19 cellular contexts compared by ENCODE assay signal in the genomic region with DNA sequence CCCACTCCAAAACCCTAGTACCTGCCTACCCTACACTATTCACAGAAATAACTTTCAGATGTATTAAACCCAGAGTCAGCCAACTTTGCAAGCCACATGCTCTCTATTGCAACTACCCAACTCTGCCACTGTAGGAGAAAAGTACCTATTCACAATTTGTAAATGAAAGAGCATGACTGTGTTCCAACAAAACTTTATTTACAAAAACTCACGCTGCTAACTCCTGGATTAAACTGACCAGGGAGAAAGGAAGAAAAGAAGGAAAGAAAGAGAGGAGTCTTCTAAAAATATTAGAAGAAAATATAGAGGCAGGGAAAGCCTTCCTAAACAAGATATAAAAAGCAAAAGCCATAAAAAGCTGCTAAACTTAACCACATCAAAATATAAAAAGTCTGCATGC. TPM values are rescaled to one million over a fixed set of nuclear protein-coding genes. Genes with fewer than 3 reads are reported as not detected.
DNase-seq lines count a peak whose midpoint lies in the region; ATAC-seq, FAIRE-seq and TF ChIP-seq lines count a peak whose summit lies in the region.
"Had no signal": no experiment of that assay in that cellular context is flagged by ENCODE, and none has a peak within 500 bp of the region (broad histone marks: within the 10 kb centered on the region; RNA-seq: fewer than 3 reads in every experiment).

No MANE protein-coding gene starts in this region.

- in situ Hi-C loops in K562 (cut with MboI) (no loop called here), mammary epithelial cell (cut with MboI; ENCODE audit: low sequenced_read_pairs in 2 of 2) (no loop called here)

- TF ChIP-seq POLR2A in K562 (conservative IDR thresholded peaks at IDR 0.05) = no peak

- H3K4me2 ChIP-seq in K562 (ENCODE audit: insufficient read depth, low read length) = no peak overlapping the region
- no peak overlapping the region for H3K4me2 ChIP-seq in mammary epithelial cell (ENCODE audit: insufficient read depth, low read depth, low read length)

- H3K4me3 Mint-ChIP-seq in WTC11 = no peak overlapping the region
- H3K4me3 Mint-ChIP-seq in stimulated activated memory B cell treated with anti-CD40 and anti-IgM and Interleukin-4, amounts not matched to agents 10 μg/mL and 1 μg/mL and 100 μg/mL, for 72 hours = peak overlapping the region; percentile 42
- H3K4me3 Mint-ChIP-seq: CD4-positive, CD25-positive, alpha-beta regulatory T cell; CD8-positive, alpha-beta memory T cell; H9 had no signal

- FAIRE-seq in K562 (lab: Jason Lieb, UNC) = no peak
- FAIRE-seq: G401.6, H1 had no signal

- no peak overlapping the region for H2AFZ ChIP-seq in K562 (ENCODE audit: low read depth, low read length)
- H2AFZ ChIP-seq in mammary epithelial cell (ENCODE audit: low read depth, low read length) = no peak overlapping the region

- CTCF ChIA-PET in WTC11 (lab: Charles Lee) (no interaction called here), K562 (lab: Yijun Ruan, JAX; ENCODE audit: low intra/inter-chr PET ratio) (no interaction called here), mammary epithelial cell (lab: Charles Lee; ENCODE audit: low non-redundant PET) (no interaction called here)

- no peaks in the 10 kb centered on the region for H4K20me1 ChIP-seq in K562 (replicated peaks; ENCODE audit: control insufficient read depth, insufficient read depth, low read length)
- no peaks in the 10 kb centered on the region for H4K20me1 ChIP-seq in mammary epithelial cell (ENCODE audit: insufficient read depth, low read length)

- no peak overlapping the region for H3K9ac ChIP-seq in K562 (ENCODE audit: insufficient read depth in 1 of 2, low read depth in 2 of 2, low read length in 2 of 2)
- no peak overlapping the region for H3K9ac ChIP-seq in mammary epithelial cell (ENCODE audit: insufficient read depth, low read length)

- BruUV-seq in K562 (replicated peaks; lab: Mats Ljungman, UMichigan) = no TSS peak
- BruUV-seq in mammary epithelial cell (replicated peaks; lab: Mats Ljungman, UMichigan) = no TSS peak

- H3K4me1 Mint-ChIP-seq in WTC11 = peaks cover 23% of the 10 kb centered on the region
- H3K4me1 Mint-ChIP-seq in stimulated activated memory B cell treated with anti-CD40 and anti-IgM and Interleukin-4, amounts not matched to agents 10 μg/mL and 1 μg/mL and 100 μg/mL, for 72 hours = peaks cover 46% of the 10 kb centered on the region
- H3K4me1 Mint-ChIP-seq: CD8-positive, alpha-beta memory T cell had no signal

- H3K4me1 ChIP-seq in K562 (replicated peaks in 1 of 2; ENCODE audit: control insufficient read depth in 2 of 2, insufficient read depth in 2 of 2, low read length in 2 of 2) (no peaks in the 10 kb centered on the region; a peak in 1 of 5 replicates), mammary epithelial cell (ENCODE audit: insufficient read depth, low read length) (peaks cover 8% of the 10 kb centered on the region)
- H3K4me1 ChIP-seq: BE2C had no signal

- WGBS in K562 (ENCODE audit: insufficient coverage, low coverage, missing lambda C conversion rate) = 40% methylated on average over 1 of the region's 1 CpG
- 100% methylated on average over 1 of the region's 1 CpG for WGBS in mammary epithelial cell (ENCODE audit: low coverage, missing lambda C conversion rate)

- DNase-seq in WTC11 (ENCODE audit: low spot score) = no peak
- DNase-seq in K562 (ENCODE audit: extremely low read depth in 1 of 4, low spot score in 3 of 4) = no peak
- no peak for DNase-seq in omental fat pad (ENCODE audit: low spot score)
- DNase-seq in left lobe of liver (ENCODE audit: low spot score) = no peak
- DNase-seq in mammary epithelial cell = no peak
- DNase-seq: BE2C; C1 segment of cervical spinal cord; CD4-positive, CD25-positive, alpha-beta regulatory T cell; CD8-positive, alpha-beta memory T cell; COR-L47; DMS 273 treated with DMSO at 0.1 percent for 48 hours; DMS53; DND-41; H9 had no signal

- H3K36me3 ChIP-seq in K562 (ENCODE audit: control insufficient read depth, insufficient read depth, low read length) (peaks cover 19% of the 10 kb centered on the region), mammary epithelial cell (ENCODE audit: insufficient read depth, low read length) (no peaks in the 10 kb centered on the region)
- H3K36me3 ChIP-seq: BE2C had no signal

- ATAC-seq in WTC11 (no peak; the same call in 1 of the 2 replicates), K562 (no peak), omental fat pad (ENCODE audit: low FRiP score) (no peak), HG03378 (IDR thresholded peaks at IDR 0.05; ENCODE audit: unreplicated experiment) (no peak), left lobe of liver (no peak)
- no peak for ATAC-seq in stimulated activated memory B cell treated with anti-CD40 and anti-IgM and Interleukin-4, amounts not matched to agents 10 μg/mL and 1 μg/mL and 100 μg/mL, for 72 hours

- TF ChIP-seq RAD21 in K562 (CRISPR knock-in tag; conservative IDR thresholded peaks at IDR 0.05 in 1 of 2, IDR thresholded peaks at IDR 0.05 in 1 of 2) = no peak

- no peaks in the 10 kb centered on the region for H3K9me1 ChIP-seq in K562 (ENCODE audit: control insufficient read depth, insufficient read depth, low read length)

- H3K79me2 ChIP-seq in K562 (ENCODE audit: control insufficient read depth, insufficient read depth, low read length) = no peaks in the 10 kb centered on the region
- H3K79me2 ChIP-seq in mammary epithelial cell (ENCODE audit: insufficient read depth, low read length) = no peaks in the 10 kb centered on the region

- no peaks in the 10 kb centered on the region for H3K27me3 ChIP-seq in K562 (ENCODE audit: control insufficient read depth in 2 of 2, insufficient read depth in 2 of 2, low read length in 2 of 2)
- H3K27me3 ChIP-seq in mammary epithelial cell (ENCODE audit: insufficient read depth, low read length) = no peaks in the 10 kb centered on the region
- H3K27me3 ChIP-seq: BE2C had no signal

- H3K4me3 ChIP-seq in K562 (no peak overlapping the region), mammary epithelial cell (replicated peaks in 1 of 3; ENCODE audit: insufficient read depth in 1 of 3, low read depth in 2 of 3, low read length in 3 of 3) (no peak overlapping the region)

- 0 out of 2 replicates have a peak overlapping the region, but pooled peaks have one; percentile 44 for H3K27ac Mint-ChIP-seq in WTC11
- peak overlapping the region; percentile 67 for H3K27ac Mint-ChIP-seq in stimulated activated memory B cell treated with anti-CD40 and anti-IgM and Interleukin-4, amounts not matched to agents 10 μg/mL and 1 μg/mL and 100 μg/mL, for 72 hours

- POLR2A ChIA-PET in WTC11 (lab: Charles Lee) (no interaction called here), K562 (lab: Yijun Ruan, JAX) (no interaction called here)

- TF ChIP-seq EP300 in K562 (IDR thresholded peaks at IDR 0.05; ENCODE audit: low read length) = no peak

- no peaks in the 10 kb centered on the region for H3K36me3 Mint-ChIP-seq in WTC11
- peaks cover 82% of the 10 kb centered on the region for H3K36me3 Mint-ChIP-seq in stimulated activated memory B cell treated with anti-CD40 and anti-IgM and Interleukin-4, amounts not matched to agents 10 μg/mL and 1 μg/mL and 100 μg/mL, for 72 hours

- TF ChIP-seq CTCF in GM12873 (IDR thresholded peaks at IDR 0.05; ENCODE audit: insufficient read depth, low read depth, low read length, missing control alignments) = peak; percentile 3
- no peak for TF ChIP-seq CTCF in WTC11 (IDR thresholded peaks at IDR 0.05)
- no peak for TF ChIP-seq CTCF in K562 (IDR thresholded peaks at IDR 0.05 in 2 of 3, conservative IDR thresholded peaks at IDR 0.05 in 1 of 3; ENCODE audit: insufficient read depth in 2 of 3, low read depth in 1 of 3, low read length in 3 of 3)
- no peak for TF ChIP-seq CTCF in omental fat pad (IDR thresholded peaks at IDR 0.05)
- no peak for TF ChIP-seq CTCF in mammary epithelial cell (conservative IDR thresholded peaks at IDR 0.05 in 1 of 2, IDR thresholded peaks at IDR 0.05 in 1 of 2; ENCODE audit: extremely low read depth in 1 of 2, insufficient read depth in 1 of 2, low read depth in 1 of 2, low read length in 2 of 2)

- H3K27me3 Mint-ChIP-seq in WTC11 (ENCODE audit: low read depth) = no peaks in the 10 kb centered on the region
- H3K27me3 Mint-ChIP-seq in stimulated activated memory B cell treated with anti-CD40 and anti-IgM and Interleukin-4, amounts not matched to agents 10 μg/mL and 1 μg/mL and 100 μg/mL, for 72 hours = no peaks in the 10 kb centered on the region
- H3K27me3 Mint-ChIP-seq: CD4-positive, CD25-positive, alpha-beta regulatory T cell; CD8-positive, alpha-beta memory T cell had no signal

- no peaks in the 10 kb centered on the region for H3K9me3 Mint-ChIP-seq in WTC11
- no peaks in the 10 kb centered on the region for H3K9me3 Mint-ChIP-seq in stimulated activated memory B cell treated with anti-CD40 and anti-IgM and Interleukin-4, amounts not matched to agents 10 μg/mL and 1 μg/mL and 100 μg/mL, for 72 hours
- H3K9me3 Mint-ChIP-seq: CD4-positive, CD25-positive, alpha-beta regulatory T cell; CD8-positive, alpha-beta memory T cell; H9 had no signal

- dilution Hi-C loops in mammary epithelial cell (cut with HindIII; ENCODE audit: low sequenced_read_pairs) = no loop called here

- H3K27ac ChIP-seq in K562 (ENCODE audit: extremely low read depth, low read depth, low read length) (no peak overlapping the region), mammary epithelial cell (ENCODE audit: insufficient read depth, low read depth, low read length) (no peak overlapping the region)

- no peaks in the 10 kb centered on the region for H3K9me3 ChIP-seq in K562 (replicated peaks; ENCODE audit: control insufficient read depth, insufficient read depth, low read depth, low read length)
- H3K9me3 ChIP-seq in mammary epithelial cell (replicated peaks; ENCODE audit: insufficient read depth, low read length) = no peaks in the 10 kb centered on the region
- H3K9me3 ChIP-seq: BE2C had no signal

- intact Hi-C loops in K562 (cut with micrococcal nuclease) = no loop called here
- intact Hi-C loops in mammary epithelial cell (cut with micrococcal nuclease) = no loop called here

RNA-seq across cellular contexts. Expression of gene SLC1A4, which starts 24.6 kb away (rescaled TPM):
- total RNA-seq in WTC11 (2021) (0.73 to 1.6 TPM (median 0.80 TPM) in 3 replicates), K562 (2014; rRNA removed) (13.9 TPM in 2 replicates), K562 (2014; rRNA removed; fragmentation: Illumina TruSeq; extraction: Trizol) (10.9 and 11.5 TPM in 2 replicates), K562 (2015; rRNA removed; fragmentation: Illumina TruSeq; extraction: Trizol) (4.4 and 4.6 TPM in 2 replicates), K562 (2021) (18.5 and 24.0 TPM in 2 replicates), omental fat pad (10 to 100 TPM in 1 of 4 donors, 1 to 10 TPM in 3; 6.5 to 14.4 (median 7.0) TPM), left lobe of liver (8.1 TPM), mammary epithelial cell (10 to 100 TPM; 29.0 to 41.8 TPM)
- total RNA-seq in K562 (2011; cell fraction: chromatin; rRNA removed; ENCODE audit: low replicate concordance) = 17.5 and 18.4 TPM in 2 replicates
- 26.2 and 28.7 TPM in 2 replicates for total RNA-seq in K562 (2011; cell fraction: nucleolus; rRNA removed)
- 23.0 and 27.7 TPM in 2 replicates for total RNA-seq in K562 (2011; cell fraction: nucleoplasm; rRNA removed)
- polyA plus RNA-seq in K562 (2011; rRNA removed) (6.9 and 13.4 TPM in 2 replicates), K562 (2014; fragmentation: Illumina TruSeq; extraction: Trizol) (16.4 and 18.0 TPM in 2 replicates), K562 (2014; fragmentation: Nextera tagmentation; extraction: Ambion mirVana) (1 to 10 TPM; 5.0 to 6.8 TPM), K562 (2014; rRNA removed) (9.8 and 11.6 TPM in 2 replicates), mammary epithelial cell (7.0 TPM)
- polyA plus RNA-seq in K562 (2011; cell fraction: cytosol; rRNA removed) = 7.5 and 14.3 TPM in 2 replicates
- polyA plus RNA-seq in K562 (2011; cell fraction: nucleus; rRNA removed) = 11.3 and 11.9 TPM in 2 replicates
- polyA plus RNA-seq in K562 (2012) = 8.3 and 42.0 TPM in 2 replicates
- 14.3 and 23.1 TPM in 2 replicates for polyA minus RNA-seq in K562 (2011; rRNA and poly(A)+ RNA removed)
- 10.3 and 18.3 TPM in 2 replicates for polyA minus RNA-seq in K562 (2011; cell fraction: cytosol; rRNA and poly(A)+ RNA removed)
- polyA minus RNA-seq in K562 (2011; cell fraction: nucleus; rRNA and poly(A)+ RNA removed) = 4.3 and 8.0 TPM in 2 replicates
- 18.3 TPM for polyA minus RNA-seq in mammary epithelial cell

RNA-seq across cellular contexts. Expression of gene CEP68, which starts 42.4 kb away (rescaled TPM):
- total RNA-seq in WTC11 (2021) (14.6 to 16.7 TPM (median 15.3 TPM) in 3 replicates), K562 (2014; rRNA removed) (4.5 and 7.2 TPM in 2 replicates), K562 (2014; rRNA removed; fragmentation: Illumina TruSeq; extraction: Trizol) (5.2 and 5.3 TPM in 2 replicates), K562 (2015; rRNA removed; fragmentation: Illumina TruSeq; extraction: Trizol) (4.8 and 5.1 TPM in 2 replicates), K562 (2021) (8.5 and 9.1 TPM in 2 replicates), omental fat pad (10 to 100 TPM in 3 of 4 donors, 1 to 10 TPM in 1; 9.7 to 67.3 (median 21.3) TPM), left lobe of liver (2.2 TPM), mammary epithelial cell (1 to 10 TPM; 9.0 to 9.3 TPM)
- 19.6 and 32.3 TPM in 2 replicates for total RNA-seq in K562 (2011; cell fraction: chromatin; rRNA removed; ENCODE audit: low replicate concordance)
- 15.3 and 16.3 TPM in 2 replicates for total RNA-seq in K562 (2011; cell fraction: nucleolus; rRNA removed)
- 16.1 and 19.7 TPM in 2 replicates for total RNA-seq in K562 (2011; cell fraction: nucleoplasm; rRNA removed)
- polyA plus RNA-seq in K562 (2011; rRNA removed) (5.4 and 9.7 TPM in 2 replicates), K562 (2014; fragmentation: Illumina TruSeq; extraction: Trizol) (6.7 and 7.2 TPM in 2 replicates), K562 (2014; fragmentation: Nextera tagmentation; extraction: Ambion mirVana) (1 to 10 TPM; 1.4 to 1.5 TPM), K562 (2014; rRNA removed) (5.2 and 8.7 TPM in 2 replicates), mammary epithelial cell (4.4 TPM)
- polyA plus RNA-seq in K562 (2011; cell fraction: cytosol; rRNA removed) = 4.7 and 6.8 TPM in 2 replicates
- polyA plus RNA-seq in K562 (2011; cell fraction: nucleus; rRNA removed) = 9.6 and 10.4 TPM in 2 replicates
- polyA plus RNA-seq in K562 (2012) = 4.6 and 8.4 TPM in 2 replicates
- 8.3 and 11.7 TPM in 2 replicates for polyA minus RNA-seq in K562 (2011; rRNA and poly(A)+ RNA removed)
- 3.4 and 4.0 TPM in 2 replicates for polyA minus RNA-seq in K562 (2011; cell fraction: cytosol; rRNA and poly(A)+ RNA removed)
- 10.6 and 15.1 TPM in 2 replicates for polyA minus RNA-seq in K562 (2011; cell fraction: nucleus; rRNA and poly(A)+ RNA removed)
- polyA minus RNA-seq in mammary epithelial cell = 15.0 TPM
